ENCODE assay signal across 10 cellular contexts in the genomic region with DNA sequence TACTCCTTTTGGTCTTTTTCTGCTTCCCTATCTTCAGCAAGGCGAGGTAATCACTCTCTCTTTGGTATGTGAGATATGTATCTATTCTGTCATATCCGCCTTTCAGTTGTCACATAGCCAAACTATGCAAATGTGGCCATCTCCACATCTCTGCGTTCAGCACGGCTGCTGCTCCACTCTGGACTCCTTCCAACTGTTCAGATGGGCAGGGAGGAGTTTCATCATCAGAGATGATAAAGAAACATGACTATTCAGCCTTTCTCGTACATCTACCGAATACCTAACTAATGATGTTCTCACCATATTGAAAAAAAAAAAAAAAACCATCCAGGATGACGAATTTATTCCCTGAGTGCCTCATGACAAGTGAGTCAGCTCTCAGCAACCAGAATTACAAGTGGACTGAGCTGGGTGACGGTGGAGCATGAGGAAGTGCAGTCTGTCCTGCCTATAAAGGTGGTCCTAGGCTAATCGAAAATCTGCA.
A peak's percentile ranks its signal among the peaks of the same experiment; 100 is the strongest.
DNase-seq lines count a peak whose midpoint lies in the region; ATAC-seq and TF ChIP-seq lines count a peak whose summit lies in the region.
"Had no signal": no experiment of that assay in that cellular context is flagged by ENCODE, and none has a peak within 500 bp of the region (broad histone marks: within the 10 kb centered on the region; RNA-seq: fewer than 3 reads in every experiment).

No MANE protein-coding gene starts in this region.

- BruUV-seq in Caco-2 (replicated peaks; lab: Mats Ljungman, UMichigan) = no TSS peak

- H3K4me2 ChIP-seq in hepatocyte = no peak overlapping the region

- H3K27ac ChIP-seq in AG04450 (ENCODE audit: low read depth, low read length) = peak overlapping the region; percentile 95
- peak overlapping the region; percentile 39 for H3K27ac ChIP-seq in VCaP
- peak overlapping the region; percentile 76 for H3K27ac ChIP-seq in hepatocyte
- H3K27ac ChIP-seq: prostate gland had no signal

- H4K20me1 ChIP-seq in hepatocyte (ENCODE audit: insufficient read depth, poor library complexity, severe bottlenecking) = no peaks in the 10 kb centered on the region

- TF ChIP-seq CTCF in AG04450 (IDR thresholded peaks at IDR 0.05; ENCODE audit: low read depth, low read length) = no peak
- no peak for TF ChIP-seq CTCF in VCaP (conservative IDR thresholded peaks at IDR 0.05)
- TF ChIP-seq CTCF in hepatocyte (IDR thresholded peaks at IDR 0.05; ENCODE audit: poor library complexity) = no peak
- TF ChIP-seq CTCF in Caco-2 (IDR thresholded peaks at IDR 0.05; ENCODE audit: insufficient read depth in 1 of 2, low read depth in 1 of 2, low read length in 1 of 2, severe bottlenecking in 1 of 2, unreplicated experiment in 1 of 2) = no peak

- no peak overlapping the region for H3K4me3 Mint-ChIP-seq in Caco-2 (ENCODE audit: unreplicated experiment)
- H3K4me3 Mint-ChIP-seq: IgD-negative memory B cell had no signal

- H3K4me3 ChIP-seq in AG04450 (ENCODE audit: low read depth, low read length) (no peak overlapping the region), hepatocyte (no peak overlapping the region), Caco-2 (ENCODE audit: low read depth, low read length) (no peak overlapping the region)
- H3K4me3 ChIP-seq: prostate gland had no signal

- H3K27me3 ChIP-seq in AG04450 (ENCODE audit: control insufficient read depth, insufficient read depth, low read length) (no peaks in the 10 kb centered on the region), hepatocyte (no peaks in the 10 kb centered on the region), Caco-2 (replicated peaks; ENCODE audit: control insufficient read depth, insufficient read depth, low read length) (no peaks in the 10 kb centered on the region)

- no peak overlapping the region for H3K27ac Mint-ChIP-seq in Caco-2 (ENCODE audit: unreplicated experiment)
- H3K27ac Mint-ChIP-seq: IgD-negative memory B cell had no signal

- no peak for ATAC-seq in HG03565 (IDR thresholded peaks at IDR 0.05; ENCODE audit: unreplicated experiment)
- ATAC-seq in GM21786 (IDR thresholded peaks at IDR 0.05; ENCODE audit: unreplicated experiment) = no peak

- no peaks in the 10 kb centered on the region for H3K4me1 Mint-ChIP-seq in Caco-2 (ENCODE audit: low read depth, unreplicated experiment)
- H3K4me1 Mint-ChIP-seq: IgD-negative memory B cell had no signal

- no peaks in the 10 kb centered on the region for H3K9me3 Mint-ChIP-seq in Caco-2 (ENCODE audit: unreplicated experiment)

- H3K36me3 Mint-ChIP-seq in Caco-2 (ENCODE audit: insufficient read depth, unreplicated experiment) = no peaks in the 10 kb centered on the region
- H3K36me3 Mint-ChIP-seq: IgD-negative memory B cell had no signal

- no peaks in the 10 kb centered on the region for H3K9me2 ChIP-seq in hepatocyte (replicated peaks; ENCODE audit: insufficient read depth)

- WGBS in hepatocyte (ENCODE audit: low lambda C conversion rate, missing lambda C conversion rate) = 73% methylated on average over 9 of the region's 9 CpGs

- H3K9me3 ChIP-seq in AG04450 (ENCODE audit: control insufficient read depth, insufficient read depth, low read length) = no peaks in the 10 kb centered on the region
- H3K9me3 ChIP-seq in hepatocyte (ENCODE audit: low read depth) = no peaks in the 10 kb centered on the region
- no peaks in the 10 kb centered on the region for H3K9me3 ChIP-seq in Caco-2
- H3K9me3 ChIP-seq: prostate gland had no signal

- H3K36me3 ChIP-seq in hepatocyte (replicated peaks; ENCODE audit: insufficient read depth, low read depth) (no peaks in the 10 kb centered on the region), Caco-2 (ENCODE audit: control insufficient read depth, insufficient read depth, low read length) (no peaks in the 10 kb centered on the region)
- H3K36me3 ChIP-seq: prostate gland had no signal

- CTCF ChIA-PET in AG04450 (lab: Charles Lee) (interaction anchor here (0.7 kb wide), 1 partner anchor 87 kb away, joined by 4 read pairs; no protein-coding TSS in a partner anchor), Caco-2 (lab: Charles Lee) (no interaction called here)

- intact Hi-C loops in Caco-2 (cut with micrococcal nuclease; ENCODE audit: unreplicated experiment) = no loop called here

- POLR2A ChIA-PET in AG04450 (lab: Yijun Ruan, JAX) = interaction anchor here (0.6 to 0.8 kb wide), 5 partner anchors 159 to 1592 kb away, joined by 3 to 5 read pairs (median 4); a partner anchor contains a TSS
- POLR2A ChIA-PET in Caco-2 (lab: Charles Lee) = no interaction called here

- no peaks in the 10 kb centered on the region for H3K79me2 ChIP-seq in hepatocyte

- no peaks in the 10 kb centered on the region for H3K27me3 Mint-ChIP-seq in Caco-2 (ENCODE audit: insufficient read depth, unreplicated experiment)
- H3K27me3 Mint-ChIP-seq: IgD-negative memory B cell had no signal

- H3K4me1 ChIP-seq in hepatocyte (ENCODE audit: insufficient read depth) = no peaks in the 10 kb centered on the region
- H3K4me1 ChIP-seq in Caco-2 = no peaks in the 10 kb centered on the region
- H3K4me1 ChIP-seq: prostate gland had no signal

- H2AFZ ChIP-seq in hepatocyte = no peak overlapping the region

- DNase-seq in AG04450 (ENCODE audit: low read depth, low spot score) = peak; percentile 96
- peak; percentile 98 for DNase-seq in HT1080 (ENCODE audit: low read depth)
- DNase-seq in hepatocyte (ENCODE audit: low spot score) = peak; percentile 66
- no peak for DNase-seq in Caco-2
- DNase-seq in SHP77 (lab: John Stamatoyannopoulos, UW) = no peak

Comparison
In these comparisons a context has a peak if more than half of its experiments do, and no peak if none do; other contexts are left out.
1. DNase-seq: peak in AG04450 (single experiment), HT1080 (single experiment) and hepatocyte (single experiment); none in Caco-2 (0 of 2) and SHP77 (0 of 2).
2. H3K27ac ChIP-seq: peak in every context shown above with its lines; median percentile 95 in AG04450; 76 in hepatocyte; 39 in VCaP.